22 cellular contexts compared by ENCODE assay signal in genomic region chr5:132303589-132303988, GRCh38. TPM values are rescaled to one million over a fixed set of nuclear protein-coding genes. Genes with fewer than 3 reads are reported as not detected.
"Had no signal": no experiment of that assay in that cellular context is flagged by ENCODE, and none has a peak within 500 bp of the region (broad histone marks: within the 10 kb centered on the region; RNA-seq: fewer than 3 reads in every experiment).

No MANE protein-coding gene starts in this region.

- H3K4me3 ChIP-seq: cardiac muscle cell had no signal

- H3K36me3 ChIP-seq: brain microvascular endothelial cell, cardiac muscle cell had no signal

- H3K27me3 Mint-ChIP-seq: activated CD4-positive, alpha-beta memory T cell treated with anti-CD3 and anti-CD28 coated beads for 36 hours; activated naive CD8-positive, alpha-beta T cell; activated T-helper 17 cell treated with anti-CD3 and anti-CD28 coated beads, Interleukin-2, amount 50 U/mL, for 72 hours had no signal

- H3K27ac Mint-ChIP-seq: activated CD4-positive, alpha-beta memory T cell treated with anti-CD3 and anti-CD28 coated beads for 36 hours; activated CD4-positive, alpha-beta T cell treated with anti-CD3 and anti-CD28 coated beads, Interleukin-2, amount 10 ng/mL, durations not matched to agents 7 days and 5 days; activated naive CD4-positive, alpha-beta T cell treated with anti-CD3 and anti-CD28 coated beads for 36 hours; activated naive CD8-positive, alpha-beta T cell; activated T-helper 17 cell treated with anti-CD3 and anti-CD28 coated beads, Interleukin-2, amount 50 U/mL, for 72 hours; T-helper 17 cell had no signal

- H3K27ac ChIP-seq: brain microvascular endothelial cell, cardiac muscle cell, RWPE1 had no signal

- H3K27me3 ChIP-seq: brain microvascular endothelial cell, cardiac muscle cell had no signal

- DNase-seq: activated CD4-positive, alpha-beta memory T cell treated with anti-CD3 and anti-CD28 coated beads for 36 hours; activated CD4-positive, alpha-beta T cell treated with anti-CD3 and anti-CD28 coated beads, Interleukin-2, amount 10 ng/mL, durations not matched to agents 7 days and 5 days; activated CD4-positive, CD25-positive, alpha-beta regulatory T cell; activated gamma-delta T cell; activated naive CD4-positive, alpha-beta T cell treated with anti-CD3 and anti-CD28 coated beads for 36 hours; activated T-cell treated with anti-CD3 and anti-CD28 coated beads, Interleukin-2, amount 50 U/mL, for 4 hours; brain microvascular endothelial cell; Karpas-422; NCI-H1105 treated with DMSO at 0.1 percent for 48 hours; NCI-H1436 treated with DMSO at 0.1 percent for 48 hours; NCI-H187; NCI-H446; NCI-H748 treated with DMSO at 0.1 percent for 48 hours; OCI-M1; SHP77; T-helper 17 cell; T-helper 9 cell had no signal

- H3K4me3 Mint-ChIP-seq: activated CD4-positive, alpha-beta memory T cell treated with anti-CD3 and anti-CD28 coated beads for 36 hours; activated CD4-positive, alpha-beta T cell treated with anti-CD3 and anti-CD28 coated beads, Interleukin-2, amount 10 ng/mL, durations not matched to agents 7 days and 5 days; activated naive CD4-positive, alpha-beta T cell treated with anti-CD3 and anti-CD28 coated beads for 36 hours; activated naive CD8-positive, alpha-beta T cell; activated T-cell treated with anti-CD3 and anti-CD28 coated beads, Interleukin-2, amount 50 U/mL, for 4 hours; activated T-helper 17 cell treated with anti-CD3 and anti-CD28 coated beads, Interleukin-2, amount 50 U/mL, for 72 hours; T-helper 17 cell had no signal

- H3K4me1 Mint-ChIP-seq: activated CD4-positive, alpha-beta T cell treated with anti-CD3 and anti-CD28 coated beads, Interleukin-2, amount 10 ng/mL, durations not matched to agents 7 days and 5 days; activated T-helper 17 cell treated with anti-CD3 and anti-CD28 coated beads, Interleukin-2, amount 50 U/mL, for 72 hours had no signal

- ATAC-seq: activated T-cell treated with anti-CD3 and anti-CD28 coated beads, Interleukin-2, amount 50 U/mL, for 4 hours; activated T-helper 17 cell treated with anti-CD3 and anti-CD28 coated beads, Interleukin-2, amount 50 U/mL, for 72 hours; Panc1; T-helper 17 cell had no signal

RNA-seq across cellular contexts. Expression of gene SLC22A4, which starts 9.4 kb away (rescaled TPM):
- total RNA-seq: activated CD4-positive, alpha-beta T cell treated with anti-CD3 and anti-CD28 coated beads, Interleukin-2, amount 10 ng/mL, durations not matched to agents 7 days and 5 days had no signal

RNA-seq across cellular contexts. Expression of gene PDLIM4, which starts 46.1 kb away (rescaled TPM):
- total RNA-seq: activated CD4-positive, alpha-beta memory T cell treated with anti-CD3 and anti-CD28 coated beads for 36 hours; activated CD4-positive, alpha-beta T cell treated with anti-CD3 and anti-CD28 coated beads, Interleukin-2, amount 10 ng/mL, durations not matched to agents 7 days and 5 days; activated naive CD4-positive, alpha-beta T cell treated with anti-CD3 and anti-CD28 coated beads for 36 hours; activated T-helper 17 cell treated with anti-CD3 and anti-CD28 coated beads, Interleukin-2, amount 50 U/mL, for 72 hours; T-helper 17 cell had no signal
